ENCODE assay signal across 16 cellular contexts in genomic region chr9:81589392-81589791, GRCh38.
"Had no signal": no experiment of that assay in that cellular context is flagged by ENCODE, and none has a peak within 500 bp of the region (broad histone marks: within the 10 kb centered on the region; RNA-seq: fewer than 3 reads in every experiment).

No MANE protein-coding gene starts in this region.

- H3K27ac Mint-ChIP-seq: activated CD8-positive, alpha-beta T cell treated with anti-CD3 and anti-CD28 coated beads for 36 hours had no signal

- H3K27me3 ChIP-seq: vagina had no signal

- H3K27ac ChIP-seq: epithelial cell of prostate, psoas muscle, vagina had no signal

- H3K4me3 ChIP-seq: mucosa of descending colon, psoas muscle, vagina had no signal

- H3K9me3 ChIP-seq: mucosa of descending colon, psoas muscle, vagina had no signal

- H3K9me3 Mint-ChIP-seq: activated CD8-positive, alpha-beta T cell treated with anti-CD3 and anti-CD28 coated beads for 36 hours; natural killer cell had no signal

- H3K4me3 Mint-ChIP-seq: activated CD8-positive, alpha-beta T cell treated with anti-CD3 and anti-CD28 coated beads for 36 hours; natural killer cell had no signal

- H3K4me1 ChIP-seq: psoas muscle, vagina had no signal

- ATAC-seq: left cardiac atrium, mucosa of descending colon, natural killer cell, psoas muscle, sciatic nerve had no signal

- DNase-seq: activated CD4-positive, alpha-beta T cell treated with anti-CD3 and anti-CD28 coated beads for 4 hours; activated CD8-positive, alpha-beta memory T cell treated with anti-CD3 and anti-CD28 coated beads, Interleukin-2, amount 50 U/mL, for 4 hours; caudate nucleus; cortex of kidney; effector memory CD4-positive, alpha-beta T cell; left cardiac atrium; mucosa of descending colon; natural killer cell; occipital lobe; psoas muscle; stimulated activated CD4-positive, alpha-beta T cell treated with anti-CD3 and anti-CD28 coated beads, Interleukin-2, amount 100 ng/mL, for 24 hours; stimulated activated naive CD4-positive, alpha-beta T cell treated with Interleukin-2 at 50 U/mL for 16 hours had no signal
